Comparison of ENCODE assay signal across 18 cellular contexts in the genomic region with DNA sequence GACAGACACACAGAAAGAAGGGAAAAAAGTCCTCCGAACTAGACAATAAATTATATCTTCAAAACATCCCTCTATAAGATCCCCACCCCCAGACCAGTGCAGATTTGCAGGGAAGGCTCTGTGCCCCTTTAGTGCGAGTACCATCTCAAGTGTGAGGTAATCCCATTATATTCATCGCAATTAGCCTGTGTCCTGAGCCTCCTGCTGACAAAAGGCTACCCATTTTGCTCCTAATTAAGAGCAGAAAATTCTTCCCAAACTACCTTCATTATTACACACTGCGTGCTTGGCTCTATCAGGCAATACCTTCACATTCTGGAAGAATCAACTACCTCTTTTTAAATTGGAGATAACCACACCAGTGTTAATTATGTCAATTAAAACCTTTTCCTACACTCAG.
DNase-seq lines count a peak whose midpoint lies in the region; ATAC-seq lines count a peak whose summit lies in the region.
"Had no signal": no experiment of that assay in that cellular context is flagged by ENCODE, and none has a peak within 500 bp of the region (broad histone marks: within the 10 kb centered on the region; RNA-seq: fewer than 3 reads in every experiment).

No MANE protein-coding gene starts in this region.

- no peak overlapping the region for H3K9ac ChIP-seq in neuronal stem cell (ENCODE audit: low read depth, low read length, poor library complexity)
- H3K9ac ChIP-seq: SK-N-SH had no signal

- H2AFZ ChIP-seq in neuronal stem cell (ENCODE audit: low read length), result no peak overlapping the region

- H3K4me2 ChIP-seq in neuronal stem cell (ENCODE audit: insufficient read depth, low read length, poor library complexity, severe bottlenecking), result no peak overlapping the region
- H3K4me2 ChIP-seq: SK-N-SH had no signal

- H3K14ac ChIP-seq in neuronal stem cell (ENCODE audit: low read length), result no peak overlapping the region

- no peak overlapping the region for H3K4me3 ChIP-seq in neuronal stem cell (ENCODE audit: low read length in 2 of 2)

- no peak for ATAC-seq in Right ventricle myocardium inferior
- no peak for ATAC-seq in HG03469 (IDR thresholded peaks at IDR 0.05; ENCODE audit: unreplicated experiment)

- no peak overlapping the region for H2BK120ac ChIP-seq in neuronal stem cell (ENCODE audit: low read depth, low read length)

- H3K79me1 ChIP-seq in neuronal stem cell (ENCODE audit: low read depth, low read length), result no peaks in the 10 kb centered on the region

- intact Hi-C loops in Right ventricle myocardium inferior (cut with DNase I), result no loop called here

- no peaks in the 10 kb centered on the region for H3K36me3 ChIP-seq in neuronal stem cell (replicated peaks in 1 of 2; ENCODE audit: control insufficient read depth in 2 of 2, insufficient read depth in 2 of 2, low read length in 2 of 2)

- no peak overlapping the region for H2AK5ac ChIP-seq in neuronal stem cell (ENCODE audit: low read depth, low read length)

- peak in 2 of 3 experiments; percentile 25 to 75 for DNase-seq in NCI-H1417 (lab: John Stamatoyannopoulos, UW)
- DNase-seq in NCI-H1930 (lab: John Stamatoyannopoulos, UW), result peak; percentile 10 to 22
- peak; percentile 51 for DNase-seq in NCI-H82 treated with DMSO at 0.1 percent for 48 hours (lab: John Stamatoyannopoulos, UW; ENCODE audit: unreplicated experiment)
- DNase-seq in neuronal stem cell (ENCODE audit: low spot score), result peak; percentile 79
- no peak for DNase-seq in NCI-H446 (lab: John Stamatoyannopoulos, UW)
- no peak for DNase-seq in Right ventricle myocardium inferior (ENCODE audit: missing footprints)
- DNase-seq: ACHN, AML-193, Karpas-422, NCI-H1694 treated with DMSO at 0.1 percent for 48 hours, NCI-H446 treated with DMSO at 0.1 percent for 48 hours, OCI-M1, SHP77, SK-N-SH, T1000 had no signal

- H3K27me3 ChIP-seq in neuronal stem cell (ENCODE audit: control insufficient read depth in 3 of 3, insufficient read depth in 3 of 3, low read depth in 1 of 3, low read length in 3 of 3), result no peaks in the 10 kb centered on the region

- no peak overlapping the region for H2BK12ac ChIP-seq in neuronal stem cell (ENCODE audit: low read length)

- no peak overlapping the region for H3K4ac ChIP-seq in neuronal stem cell (ENCODE audit: low read length)

- no peaks in the 10 kb centered on the region for H3K9me3 ChIP-seq in neuronal stem cell (replicated peaks in 1 of 2; ENCODE audit: control insufficient read depth in 2 of 2, insufficient read depth in 1 of 2, low read depth in 1 of 2, low read length in 2 of 2)
- H3K9me3 ChIP-seq: SK-N-SH had no signal

- peaks cover 0 to 7% of the 10 kb centered on the region in 2 donors for H3K4me1 ChIP-seq in neuronal stem cell (ENCODE audit: control insufficient read depth in 2 of 2, insufficient read depth in 1 of 2, low read depth in 1 of 2, low read length in 2 of 2)

- no peak overlapping the region for H3K18ac ChIP-seq in neuronal stem cell (ENCODE audit: low read length)

- H4K91ac ChIP-seq in neuronal stem cell (ENCODE audit: low read depth, low read length, poor library complexity), result no peak overlapping the region

- no peak overlapping the region for H3K23ac ChIP-seq in neuronal stem cell (ENCODE audit: low read depth, low read length, poor library complexity)

- no peak overlapping the region for H2BK5ac ChIP-seq in neuronal stem cell (ENCODE audit: low read length)

- peak overlapping the region; percentile 92 for H3K27ac ChIP-seq in neuronal stem cell (replicated peaks; ENCODE audit: low read length)
- H3K27ac ChIP-seq: C4-2B, HL-60 had no signal

- no peak overlapping the region for H2BK15ac ChIP-seq in neuronal stem cell (ENCODE audit: low read length)

- no peak overlapping the region for H4K8ac ChIP-seq in neuronal stem cell (ENCODE audit: low read depth, low read length)

- no CpG with 5 or more reads among the region's 4 CpGs for WGBS in neuronal stem cell (ENCODE audit: extremely low coverage in 2 of 2, insufficient read length in 2 of 2, insufficient replicate concordance in 1 of 2), 2 donors

Comparison
In these comparisons a context has a peak if more than half of its experiments do, and no peak if none do; other contexts are left out.
1. DNase-seq: peak in NCI-H1417 (2 of 3), NCI-H1930 (2 of 2), NCI-H82 treated with DMSO at 0.1 percent for 48 hours (single experiment) and neuronal stem cell (single experiment); none in NCI-H446 (0 of 2) and Right ventricle myocardium inferior (single experiment).